15 cellular contexts compared by ENCODE assay signal in the genomic region with DNA sequence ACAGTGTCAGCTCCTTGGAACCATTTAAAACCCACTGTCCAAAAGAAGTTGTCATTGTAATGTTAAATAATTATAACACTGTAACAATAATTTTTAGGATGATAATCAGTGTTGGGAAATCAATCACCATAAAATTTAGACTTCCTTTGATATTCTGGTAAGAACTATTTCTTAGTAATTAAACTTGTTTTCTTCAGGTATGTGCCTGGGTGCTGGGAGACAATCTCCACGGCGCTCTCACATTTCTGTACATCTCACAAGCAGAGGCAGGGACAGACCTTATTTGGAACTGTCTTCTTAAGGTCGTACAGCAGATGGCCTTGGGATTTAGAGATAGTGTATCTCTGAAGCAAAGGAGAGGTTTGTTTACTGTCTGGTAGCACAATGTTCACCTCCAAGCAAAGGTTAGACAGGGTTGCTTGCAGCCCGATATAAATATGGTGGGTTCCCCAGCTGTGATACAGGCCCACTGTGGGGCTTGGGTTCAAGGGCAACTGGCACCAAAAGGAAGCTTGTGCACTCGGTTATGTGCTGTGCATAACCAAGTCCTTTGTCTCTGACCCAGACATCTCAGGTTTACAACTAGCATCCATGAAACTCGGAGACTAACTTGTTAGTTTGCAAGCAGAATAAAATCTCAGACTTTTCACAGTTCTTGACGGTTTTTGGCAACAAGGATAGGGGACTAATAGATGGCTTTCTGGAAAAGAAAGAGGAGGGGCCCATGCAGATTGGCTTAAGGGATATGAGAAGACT.
DNase-seq lines count a peak whose midpoint lies in the region; TF ChIP-seq lines count a peak whose summit lies in the region.
"Had no signal": no experiment of that assay in that cellular context is flagged by ENCODE, and none has a peak within 500 bp of the region (broad histone marks: within the 10 kb centered on the region; RNA-seq: fewer than 3 reads in every experiment).

No MANE protein-coding gene starts in this region.

- H3K36me3 ChIP-seq in osteoblast (ENCODE audit: insufficient read depth, low read length) (no peaks in the 10 kb centered on the region), tibial nerve (peaks cover 0 to 6% (median 0%) of the 10 kb centered on the region in 3 donors)

- no peak overlapping the region for H3K4me3 ChIP-seq in osteoblast (ENCODE audit: insufficient read depth, low read length)
- no peak overlapping the region for H3K4me3 ChIP-seq in tibial nerve
- H3K4me3 ChIP-seq: BLaER1 treated with 17β-estradiol and CSF1 and Interleukin-3, amounts not matched to agents 10 nM and 100 nM had no signal

- H4K20me1 ChIP-seq in osteoblast (ENCODE audit: insufficient read depth, low read length), result no peaks in the 10 kb centered on the region

- H3K27me3 ChIP-seq in osteoblast (ENCODE audit: insufficient read depth, low read length) (no peaks in the 10 kb centered on the region), tibial nerve (no peaks in the 10 kb centered on the region)
- H3K27me3 ChIP-seq: BLaER1 treated with 17β-estradiol and CSF1 and Interleukin-3, amounts not matched to agents 10 nM and 100 nM had no signal

- no peaks in the 10 kb centered on the region for H3K79me2 ChIP-seq in osteoblast (ENCODE audit: insufficient read depth, low read length)

- no peak for TF ChIP-seq CTCF in VCaP (conservative IDR thresholded peaks at IDR 0.05)
- TF ChIP-seq CTCF in osteoblast (IDR thresholded peaks at IDR 0.05; ENCODE audit: extremely low read depth, low read depth, low read length), result no peak
- TF ChIP-seq CTCF in tibial nerve (IDR thresholded peaks at IDR 0.05), result no peak

- H3K27ac ChIP-seq in VCaP (peak overlapping the region; percentile 7; the same call in 1 of the 2 replicates), osteoblast (ENCODE audit: low read depth, low read length) (no peak overlapping the region), tibial nerve (no peak overlapping the region)
- H3K27ac ChIP-seq: BLaER1 treated with 17β-estradiol and CSF1 and Interleukin-3, amounts not matched to agents 10 nM and 100 nM; HL-60 had no signal

- no peak for TF ChIP-seq EP300 in tibial nerve (IDR thresholded peaks at IDR 0.05)

- TF ChIP-seq POLR2A in tibial nerve (IDR thresholded peaks at IDR 0.05), result no peak

- H3K9me3 ChIP-seq in osteoblast (ENCODE audit: low read depth, low read length), result no peaks in the 10 kb centered on the region
- H3K9me3 ChIP-seq in tibial nerve, result no peaks in the 10 kb centered on the region

- peak; percentile 17 for DNase-seq in NCI-H2171 treated with DMSO at 0.1 percent for 48 hours (lab: John Stamatoyannopoulos, UW)
- no peak for DNase-seq in NCI-H2171 (lab: John Stamatoyannopoulos, UW)
- peak; percentile 46 for DNase-seq in D341Med (ENCODE audit: low spot score)
- peak; percentile 59 for DNase-seq in osteoblast (ENCODE audit: insufficient read length, low spot score, missing footprints)
- no peak for DNase-seq in tibial nerve (ENCODE audit: low spot score in 2 of 2)
- no peak for DNase-seq in A172 (ENCODE audit: low spot score)
- DNase-seq: 8988T; ACHN; Calu3; CD4-positive, CD25-positive, alpha-beta regulatory T cell; DND-41; GDM1 had no signal

- no peak overlapping the region for H2AFZ ChIP-seq in osteoblast (ENCODE audit: low read length)

- WGBS in tibial nerve, 2 donors, result 77 to 81% methylated on average over 7 of the region's 7 CpGs

- no peaks in the 10 kb centered on the region for H3K4me1 ChIP-seq in osteoblast (ENCODE audit: insufficient read depth, low read length)
- H3K4me1 ChIP-seq in tibial nerve, result peaks cover 0 to 6% (median 0%) of the 10 kb centered on the region in 4 donors

- H3K4me2 ChIP-seq in osteoblast (ENCODE audit: insufficient read depth, low read length), result no peak overlapping the region
- H3K4me2 ChIP-seq: BLaER1 treated with 17β-estradiol and CSF1 and Interleukin-3, amounts not matched to agents 10 nM and 100 nM had no signal

Comparison
In these comparisons a context has a peak if more than half of its experiments do, and no peak if none do; other contexts are left out.
1. DNase-seq: peak in NCI-H2171 treated with DMSO at 0.1 percent for 48 hours (single experiment), D341Med (single experiment) and osteoblast (single experiment); none in NCI-H2171 (single experiment), tibial nerve (0 of 2) and A172 (single experiment).